ENCODE assay signal across 11 cellular contexts in genomic region chr12:52231305-52232232, GRCh38. TPM values are rescaled to one million over a fixed set of nuclear protein-coding genes. Genes with fewer than 3 reads are reported as not detected.
A peak's percentile ranks its signal among the peaks of the same experiment; 100 is the strongest.
DNase-seq lines count a peak whose midpoint lies in the region; TF ChIP-seq lines count a peak whose summit lies in the region.
"Had no signal": no experiment of that assay in that cellular context is flagged by ENCODE, and none has a peak within 500 bp of the region (broad histone marks: within the 10 kb centered on the region; RNA-seq: fewer than 3 reads in every experiment).

No MANE protein-coding gene starts in this region.

- H2BK120ac ChIP-seq in neuronal stem cell (ENCODE audit: low read depth, low read length): no peak overlapping the region

- H2BK5ac ChIP-seq in neuronal stem cell (ENCODE audit: low read length): no peak overlapping the region

- no peak overlapping the region for H3K9ac ChIP-seq in neuronal stem cell (ENCODE audit: low read depth, low read length, poor library complexity)

- H3K27me3 ChIP-seq in neuronal stem cell (ENCODE audit: control insufficient read depth in 3 of 3, insufficient read depth in 3 of 3, low read depth in 1 of 3, low read length in 3 of 3): peaks cover 6 to 69% (median 27%) of the 10 kb centered on the region in 3 experiments
- H3K27me3 ChIP-seq in vagina: no peaks in the 10 kb centered on the region
- H3K27me3 ChIP-seq in BE2C: no peaks in the 10 kb centered on the region

- no peak overlapping the region for H3K14ac ChIP-seq in neuronal stem cell (ENCODE audit: low read length)

- no peaks in the 10 kb centered on the region for H3K79me1 ChIP-seq in neuronal stem cell (ENCODE audit: low read depth, low read length)

- no peak overlapping the region for H3K4ac ChIP-seq in neuronal stem cell (ENCODE audit: low read length)

- H2AFZ ChIP-seq in neuronal stem cell (ENCODE audit: low read length): no peak overlapping the region

- no peaks in the 10 kb centered on the region for H3K9me3 ChIP-seq in neuronal stem cell (replicated peaks in 1 of 2; ENCODE audit: control insufficient read depth in 2 of 2, insufficient read depth in 1 of 2, low read depth in 1 of 2, low read length in 2 of 2)
- no peaks in the 10 kb centered on the region for H3K9me3 ChIP-seq in vagina
- H3K9me3 ChIP-seq in BE2C: no peaks in the 10 kb centered on the region

- H2BK15ac ChIP-seq in neuronal stem cell (ENCODE audit: low read length): no peak overlapping the region

- H2BK12ac ChIP-seq in neuronal stem cell (ENCODE audit: low read length): no peak overlapping the region

- H2AK5ac ChIP-seq in neuronal stem cell (ENCODE audit: low read depth, low read length): no peak overlapping the region

- peak overlapping the region; percentile 79 for H3K18ac ChIP-seq in neuronal stem cell (ENCODE audit: low read length)

- H4K91ac ChIP-seq in neuronal stem cell (ENCODE audit: low read depth, low read length, poor library complexity): no peak overlapping the region

- intact Hi-C loops in vagina (cut with DNase I): no loop called here

- no peak overlapping the region for H3K23ac ChIP-seq in neuronal stem cell (ENCODE audit: low read depth, low read length, poor library complexity)

- no peak for TF ChIP-seq POLR2A in vagina (IDR thresholded peaks at IDR 0.05)

- H3K27ac ChIP-seq in neuronal stem cell (replicated peaks; ENCODE audit: low read length) (no peak overlapping the region), vagina (no peak overlapping the region)

- H4K8ac ChIP-seq in neuronal stem cell (ENCODE audit: low read depth, low read length): no peak overlapping the region

- no peak for TF ChIP-seq CTCF in epithelial cell of esophagus (IDR thresholded peaks at IDR 0.05; ENCODE audit: insufficient read depth, low read depth, low read length, missing control alignments)
- no peak for TF ChIP-seq CTCF in vagina (IDR thresholded peaks at IDR 0.05)
- no peak for TF ChIP-seq CTCF in GM20000 (IDR thresholded peaks at IDR 0.05; ENCODE audit: extremely low read depth, missing control alignments)
- TF ChIP-seq CTCF in BE2C (IDR thresholded peaks at IDR 0.05; ENCODE audit: low read depth, low read length): no peak

- H3K4me3 ChIP-seq in epithelial cell of esophagus (ENCODE audit: low read length) (no peak overlapping the region), neuronal stem cell (ENCODE audit: low read length in 2 of 2) (no peak overlapping the region), vagina (no peak overlapping the region), BE2C (ENCODE audit: low read depth, low read length) (no peak overlapping the region)

- peak; percentile 24 for DNase-seq in 8988T
- DNase-seq in NCI-H226: peak; percentile 59
- DNase-seq in epithelial cell of esophagus (ENCODE audit: low read depth): peak; percentile 48
- DNase-seq in neuronal stem cell (ENCODE audit: low spot score): no peak
- no peak for DNase-seq in vagina (ENCODE audit: extremely low spot score in 2 of 2)
- DNase-seq in GM20000 (ENCODE audit: low spot score): no peak
- DNase-seq in activated effector memory CD4-positive, alpha-beta T cell treated with anti-CD3 and anti-CD28 coated beads, Interleukin-2, amount 50 U/mL, for 16 hours: no peak
- DNase-seq in BE2C: no peak
- DNase-seq: erythroblast, naive B cell, NCI-H774 had no signal

- no peak overlapping the region for H3K4me2 ChIP-seq in neuronal stem cell (ENCODE audit: insufficient read depth, low read length, poor library complexity, severe bottlenecking)

- no peaks in the 10 kb centered on the region for H3K36me3 ChIP-seq in neuronal stem cell (replicated peaks in 1 of 2; ENCODE audit: control insufficient read depth in 2 of 2, insufficient read depth in 2 of 2, low read length in 2 of 2)
- H3K36me3 ChIP-seq in vagina: no peaks in the 10 kb centered on the region
- H3K36me3 ChIP-seq in BE2C: no peaks in the 10 kb centered on the region

- H3K4me1 ChIP-seq in neuronal stem cell (ENCODE audit: control insufficient read depth in 2 of 2, insufficient read depth in 1 of 2, low read depth in 1 of 2, low read length in 2 of 2) (peaks cover 0 to 11% of the 10 kb centered on the region in 2 donors), vagina (peaks cover 32% of the 10 kb centered on the region), BE2C (no peaks in the 10 kb centered on the region; the same call in 1 of the 2 replicates)

- no CpG with 5 or more reads among the region's 16 CpGs for WGBS in neuronal stem cell (ENCODE audit: extremely low coverage in 2 of 2, insufficient read length in 2 of 2, insufficient replicate concordance in 1 of 2), 2 donors

RNA-seq across cellular contexts. Expression of gene KRT7, which starts 1.5 kb away (rescaled TPM):
- 0.24 TPM for polyA plus RNA-seq in neuronal stem cell (2013, experiment 1 of 2)
- 0.18 TPM for polyA plus RNA-seq in neuronal stem cell (2013, experiment 2 of 2)
- total RNA-seq in vagina: 7.6 TPM
- polyA plus RNA-seq in BE2C (2012; ENCODE audit: insufficient read depth, insufficient read length, low read depth): 1.7 TPM

RNA-seq across cellular contexts. Expression of gene KRT80, which starts 39.8 kb away (rescaled TPM):
- 0.07 TPM for polyA plus RNA-seq in neuronal stem cell (2013, experiment 1 of 2)
- 0.07 TPM for polyA plus RNA-seq in neuronal stem cell (2013, experiment 2 of 2)
- 7.9 TPM for total RNA-seq in vagina
- polyA plus RNA-seq in BE2C (2012; ENCODE audit: insufficient read depth, insufficient read length, low read depth): 0.52 TPM

RNA-seq across cellular contexts. Expression of gene KRT86, which starts 42.9 kb away (rescaled TPM):
- 0.06 TPM for polyA plus RNA-seq in neuronal stem cell (2013, experiment 1 of 2)
- 0.08 TPM for polyA plus RNA-seq in neuronal stem cell (2013, experiment 2 of 2)
- total RNA-seq in vagina: not detected
- 0.57 TPM for polyA plus RNA-seq in BE2C (2012; ENCODE audit: insufficient read depth, insufficient read length, low read depth)

RNA-seq across cellular contexts. Expression of gene KRT81, which starts 59.8 kb away (rescaled TPM):
- polyA plus RNA-seq in neuronal stem cell (2013, experiment 1 of 2): 0.03 TPM
- polyA plus RNA-seq in neuronal stem cell (2013, experiment 2 of 2): not detected
- total RNA-seq in vagina: not detected
- polyA plus RNA-seq in BE2C (2012; ENCODE audit: insufficient read depth, insufficient read length, low read depth): 0.90 TPM

Comparison
In these comparisons a context has a peak if more than half of its experiments do, and no peak if none do; other contexts are left out.
1. DNase-seq: peak in 8988T (single experiment), NCI-H226 (single experiment) and epithelial cell of esophagus (single experiment); none in neuronal stem cell (single experiment), vagina (0 of 2), GM20000 (single experiment), activated effector memory CD4-positive, alpha-beta T cell treated with anti-CD3 and anti-CD28 coated beads, Interleukin-2, amount 50 U/mL, for 16 hours (single experiment) and BE2C (single experiment).